17 cellular contexts compared by ENCODE assay signal in genomic region chr1:172699695-172700094, GRCh38. TPM values are rescaled to one million over a fixed set of nuclear protein-coding genes. Genes with fewer than 3 reads are reported as not detected.
A peak's percentile ranks its signal among the peaks of the same experiment; 100 is the strongest.
DNase-seq lines count a peak whose midpoint lies in the region; ATAC-seq and TF ChIP-seq lines count a peak whose summit lies in the region.
"Had no signal": no experiment of that assay in that cellular context is flagged by ENCODE, and none has a peak within 500 bp of the region (broad histone marks: within the 10 kb centered on the region; RNA-seq: fewer than 3 reads in every experiment).

No MANE protein-coding gene starts in this region.

- intact Hi-C loops in heart left ventricle (cut with DNase I) (no loop called here), aorta (cut with DNase I) (no loop called here)

- peak; percentile 88 to 96 (median 94) for ATAC-seq in heart left ventricle
- ATAC-seq in aorta (ENCODE audit: low FRiP score), result peak; percentile 29
- no peak for ATAC-seq in GM19452 (IDR thresholded peaks at IDR 0.05; ENCODE audit: unreplicated experiment)

- WGBS in heart left ventricle, 4 donors, result 35 to 46% (median 39%) methylated on average over 4 of the region's 4 CpGs
- 9 to 11% methylated on average over 4 of the region's 4 CpGs for WGBS in aorta, 2 donors

- H3K4me1 ChIP-seq in heart left ventricle (peaks cover 0 to 59% (median 4%) of the 10 kb centered on the region in 12 donors), aorta (ENCODE audit: control insufficient read depth in 1 of 2, insufficient read depth in 2 of 2, low read length in 2 of 2) (no peaks in the 10 kb centered on the region)
- H3K4me1 ChIP-seq: esophagus squamous epithelium had no signal

- TF ChIP-seq POLR2A in heart left ventricle (IDR thresholded peaks at IDR 0.05), result no peak

- no peak for TF ChIP-seq CTCF in heart left ventricle (IDR thresholded peaks at IDR 0.05)

- H3K9me3 ChIP-seq in heart left ventricle (no peaks in the 10 kb centered on the region), aorta (ENCODE audit: control insufficient read depth, low read length) (no peaks in the 10 kb centered on the region)
- H3K9me3 ChIP-seq: esophagus squamous epithelium had no signal

- H3K27ac ChIP-seq in heart left ventricle (peak overlapping the region in 7 of 12 donors; percentile 2 to 81 (median 45)), aorta (ENCODE audit: low read depth in 1 of 2, low read length in 2 of 2) (no peak overlapping the region)

- H3K36me3 ChIP-seq in heart left ventricle, result no peaks in the 10 kb centered on the region
- H3K36me3 ChIP-seq in aorta (ENCODE audit: control insufficient read depth in 1 of 2, insufficient read depth in 2 of 2, low read length in 1 of 2), result no peaks in the 10 kb centered on the region
- H3K36me3 ChIP-seq: esophagus squamous epithelium had no signal

- peak; percentile 23 for DNase-seq in stimulated activated CD4-positive, alpha-beta T cell treated with anti-CD3 and anti-CD28 coated beads, Interleukin-4, amount 100 ng/mL, for 24 hours
- DNase-seq in stimulated activated CD4-positive, alpha-beta T cell treated with anti-CD3 and anti-CD28 coated beads, Interleukin-2, amount 100 ng/mL, for 24 hours, result no peak
- peak; percentile 23 to 45 for DNase-seq in activated CD4-positive, alpha-beta T cell treated with anti-CD3 and anti-CD28 coated beads, Interleukin-2, amount 50 U/mL, for 48 hours
- DNase-seq in heart left ventricle (peak in 3 of 5 donors; percentile 13 to 26 (median 25)), aorta (no peak), NCI-H524 treated with DMSO at 0.1 percent for 48 hours (lab: John Stamatoyannopoulos, UW) (no peak), ureter (ENCODE audit: low spot score) (no peak)
- DNase-seq: activated gamma-delta T cell, C1 segment of cervical spinal cord, esophagus squamous epithelium, mesendoderm, NCI-H1436, NCI-H748 treated with DMSO at 0.1 percent for 48 hours, SHP77 had no signal

- H3K27me3 ChIP-seq in heart left ventricle (no peaks in the 10 kb centered on the region), aorta (ENCODE audit: control insufficient read depth in 1 of 2, insufficient read depth in 2 of 2, low read length in 1 of 2) (no peaks in the 10 kb centered on the region)
- H3K27me3 ChIP-seq: esophagus squamous epithelium had no signal

- no peak overlapping the region for H3K4me3 ChIP-seq in heart left ventricle
- H3K4me3 ChIP-seq in aorta (ENCODE audit: low read length in 2 of 2), result no peak overlapping the region
- H3K4me3 ChIP-seq: esophagus squamous epithelium had no signal

RNA-seq across cellular contexts. Expression of gene FASLG, which starts 40.8 kb away (rescaled TPM):
- total RNA-seq in heart left ventricle, result 1 to 10 TPM in 1 of 9 donors, under 1 TPM in 1, not detected in 7; 0.91 to 1.9 TPM
- not detected for polyA plus RNA-seq in heart left ventricle
- under 1 TPM in 1 of 2 donors, not detected in 1; 0.33 TPM for total RNA-seq in aorta
- polyA plus RNA-seq in aorta, result not detected
- total RNA-seq in ureter, result 0.47 TPM
- total RNA-seq: chondrocyte, pulmonary artery endothelial cell had no signal

Comparison
In these comparisons a context has a peak if more than half of its experiments do, and no peak if none do; other contexts are left out.
1. DNase-seq: peak in stimulated activated CD4-positive, alpha-beta T cell treated with anti-CD3 and anti-CD28 coated beads, Interleukin-4, amount 100 ng/mL, for 24 hours (single experiment), activated CD4-positive, alpha-beta T cell treated with anti-CD3 and anti-CD28 coated beads, Interleukin-2, amount 50 U/mL, for 48 hours (2 of 2) and heart left ventricle (3 of 5); none in stimulated activated CD4-positive, alpha-beta T cell treated with anti-CD3 and anti-CD28 coated beads, Interleukin-2, amount 100 ng/mL, for 24 hours (0 of 2), aorta (0 of 2), NCI-H524 treated with DMSO at 0.1 percent for 48 hours (single experiment) and ureter (single experiment).
2. H3K27ac ChIP-seq: peak in heart left ventricle (7 of 12); none in aorta (0 of 2).